ENCODE assay signal across 12 cellular contexts in genomic region chr1:47656719-47657685, GRCh38.
DNase-seq lines count a peak whose midpoint lies in the region; ATAC-seq and TF ChIP-seq lines count a peak whose summit lies in the region.
"Had no signal": no experiment of that assay in that cellular context is flagged by ENCODE, and none has a peak within 500 bp of the region (broad histone marks: within the 10 kb centered on the region; RNA-seq: fewer than 3 reads in every experiment).

No MANE protein-coding gene starts in this region.

- 80% methylated on average over 18 of the region's 18 CpGs for WGBS in hepatocyte (ENCODE audit: low lambda C conversion rate, missing lambda C conversion rate)

- ATAC-seq in sciatic nerve: peak; percentile 91
- no peak for ATAC-seq in HG03354 (IDR thresholded peaks at IDR 0.05; ENCODE audit: poor library complexity, severe bottlenecking, unreplicated experiment)
- no peak for ATAC-seq in HG02759 (IDR thresholded peaks at IDR 0.05; ENCODE audit: unreplicated experiment)
- ATAC-seq: activated naive CD8-positive, alpha-beta T cell treated with anti-CD3 and anti-CD28 coated beads, Interleukin-2, amount 50 U/mL, for 24 hours had no signal

- in situ Hi-C loops in G401 (cut with HindIII; ENCODE audit: low sequenced_read_pairs): no loop called here

- no peaks in the 10 kb centered on the region for H4K20me1 ChIP-seq in hepatocyte (ENCODE audit: insufficient read depth, poor library complexity, severe bottlenecking)

- H3K4me1 Mint-ChIP-seq in activated naive CD8-positive, alpha-beta T cell treated with anti-CD3 and anti-CD28 coated beads for 36 hours: no peaks in the 10 kb centered on the region
- H3K4me1 Mint-ChIP-seq: activated naive CD8-positive, alpha-beta T cell treated with anti-CD3 and anti-CD28 coated beads, Interleukin-2, amount 50 U/mL, for 24 hours had no signal

- no peaks in the 10 kb centered on the region for H3K9me3 Mint-ChIP-seq in activated naive CD8-positive, alpha-beta T cell treated with anti-CD3 and anti-CD28 coated beads for 36 hours
- H3K9me3 Mint-ChIP-seq: activated naive CD8-positive, alpha-beta T cell treated with anti-CD3 and anti-CD28 coated beads, Interleukin-2, amount 50 U/mL, for 24 hours had no signal

- no peaks in the 10 kb centered on the region for H3K36me3 ChIP-seq in hepatocyte (replicated peaks; ENCODE audit: insufficient read depth, low read depth)
- H3K36me3 ChIP-seq: MG63 had no signal

- peaks cover 5% of the 10 kb centered on the region for H3K27me3 ChIP-seq in hepatocyte
- H3K27me3 ChIP-seq: MG63 had no signal

- DNase-seq in G401 (ENCODE audit: low spot score) (peak; percentile 11), dermis blood vessel endothelial cell (peak; percentile 84), hepatocyte (ENCODE audit: low spot score) (peak; percentile 17), sciatic nerve (ENCODE audit: low spot score) (peak; percentile 84), NCI-H446 treated with DMSO at 0.1 percent for 48 hours (lab: John Stamatoyannopoulos, UW) (no peak)
- no peak for DNase-seq in activated naive CD8-positive, alpha-beta T cell treated with anti-CD3 and anti-CD28 coated beads for 36 hours
- DNase-seq: activated naive CD8-positive, alpha-beta T cell treated with anti-CD3 and anti-CD28 coated beads, Interleukin-2, amount 50 U/mL, for 24 hours; DMS153; MG63 had no signal

- no peak overlapping the region for H2AFZ ChIP-seq in hepatocyte

- H3K4me3 Mint-ChIP-seq in activated naive CD8-positive, alpha-beta T cell treated with anti-CD3 and anti-CD28 coated beads for 36 hours: no peak overlapping the region
- H3K4me3 Mint-ChIP-seq: activated naive CD8-positive, alpha-beta T cell treated with anti-CD3 and anti-CD28 coated beads, Interleukin-2, amount 50 U/mL, for 24 hours had no signal

- no peak overlapping the region for H3K4me3 ChIP-seq in hepatocyte
- H3K4me3 ChIP-seq: MG63 had no signal

- no peaks in the 10 kb centered on the region for H3K79me2 ChIP-seq in hepatocyte

- peaks cover 7% of the 10 kb centered on the region for H3K4me1 ChIP-seq in hepatocyte (ENCODE audit: insufficient read depth)

- no peaks in the 10 kb centered on the region for H3K36me3 Mint-ChIP-seq in activated naive CD8-positive, alpha-beta T cell treated with anti-CD3 and anti-CD28 coated beads for 36 hours

- H3K27me3 Mint-ChIP-seq in activated naive CD8-positive, alpha-beta T cell treated with anti-CD3 and anti-CD28 coated beads for 36 hours: peaks cover 16% of the 10 kb centered on the region

- TF ChIP-seq CTCF in hepatocyte (IDR thresholded peaks at IDR 0.05; ENCODE audit: poor library complexity): no peak

- H3K9me3 ChIP-seq in hepatocyte (ENCODE audit: low read depth): no peaks in the 10 kb centered on the region
- H3K9me3 ChIP-seq: MG63 had no signal

- no peak overlapping the region for H3K27ac ChIP-seq in hepatocyte
- H3K27ac ChIP-seq: RWPE1 had no signal

- H3K27ac Mint-ChIP-seq in activated naive CD8-positive, alpha-beta T cell treated with anti-CD3 and anti-CD28 coated beads for 36 hours: no peak overlapping the region
- H3K27ac Mint-ChIP-seq: activated naive CD8-positive, alpha-beta T cell treated with anti-CD3 and anti-CD28 coated beads, Interleukin-2, amount 50 U/mL, for 24 hours had no signal

- no peaks in the 10 kb centered on the region for H3K9me2 ChIP-seq in hepatocyte (replicated peaks; ENCODE audit: insufficient read depth)

- intact Hi-C loops in sciatic nerve (cut with DNase I): no loop called here

- no peak overlapping the region for H3K4me2 ChIP-seq in hepatocyte

Comparison
In these comparisons a context has a peak if more than half of its experiments do, and no peak if none do; other contexts are left out.
1. DNase-seq: peak in G401 (single experiment), dermis blood vessel endothelial cell (single experiment), hepatocyte (single experiment) and sciatic nerve (single experiment); none in activated naive CD8-positive, alpha-beta T cell treated with anti-CD3 and anti-CD28 coated beads for 36 hours (single experiment) and NCI-H446 treated with DMSO at 0.1 percent for 48 hours (single experiment).